In genomic region chr2:204973546-204974071, GRCh38 we compare ENCODE assay signal across 15 cellular contexts.
DNase-seq lines count a peak whose midpoint lies in the region; ATAC-seq and TF ChIP-seq lines count a peak whose summit lies in the region.
"Had no signal": no experiment of that assay in that cellular context is flagged by ENCODE, and none has a peak within 500 bp of the region (broad histone marks: within the 10 kb centered on the region; RNA-seq: fewer than 3 reads in every experiment).

No MANE protein-coding gene starts in this region.

- no peaks in the 10 kb centered on the region for H3K9me3 Mint-ChIP-seq in activated naive CD4-positive, alpha-beta T cell treated with anti-CD3 and anti-CD28 coated beads, Interleukin-2, amount 50 U/mL, for 24 hours
- peaks cover 3% of the 10 kb centered on the region for H3K9me3 Mint-ChIP-seq in mesothelial cell of epicardium
- H3K9me3 Mint-ChIP-seq in type B pancreatic cell: peaks cover 3% of the 10 kb centered on the region

- H3K27ac ChIP-seq in ectodermal cell (ENCODE audit: insufficient read depth, low read depth, low read length, poor library complexity, severe bottlenecking): peak overlapping the region; percentile 79
- H3K27ac ChIP-seq: A549 had no signal

- no peak for ATAC-seq in HG02623 (IDR thresholded peaks at IDR 0.05; ENCODE audit: unreplicated experiment)
- ATAC-seq: A549 had no signal

- H3K27me3 Mint-ChIP-seq in activated naive CD4-positive, alpha-beta T cell treated with anti-CD3 and anti-CD28 coated beads, Interleukin-2, amount 50 U/mL, for 24 hours: no peaks in the 10 kb centered on the region
- H3K27me3 Mint-ChIP-seq in mesothelial cell of epicardium (ENCODE audit: low read depth): no peaks in the 10 kb centered on the region
- H3K27me3 Mint-ChIP-seq in type B pancreatic cell: no peaks in the 10 kb centered on the region

- peak overlapping the region; percentile 30 for H3K27ac Mint-ChIP-seq in activated naive CD4-positive, alpha-beta T cell treated with anti-CD3 and anti-CD28 coated beads, Interleukin-2, amount 50 U/mL, for 24 hours
- peak overlapping the region; percentile 51 for H3K27ac Mint-ChIP-seq in mesothelial cell of epicardium
- no peak overlapping the region for H3K27ac Mint-ChIP-seq in type B pancreatic cell

- H3K4me3 Mint-ChIP-seq in activated naive CD4-positive, alpha-beta T cell treated with anti-CD3 and anti-CD28 coated beads, Interleukin-2, amount 50 U/mL, for 24 hours: no peak overlapping the region
- H3K4me3 Mint-ChIP-seq in mesothelial cell of epicardium (no peak overlapping the region), type B pancreatic cell (peak overlapping the region; percentile 6)

- H3K9me3 ChIP-seq in ectodermal cell (ENCODE audit: control insufficient read depth, low read length): no peaks in the 10 kb centered on the region
- H3K9me3 ChIP-seq: A549, HAP-1 had no signal

- peaks cover 51% of the 10 kb centered on the region for H3K4me1 Mint-ChIP-seq in activated naive CD4-positive, alpha-beta T cell treated with anti-CD3 and anti-CD28 coated beads, Interleukin-2, amount 50 U/mL, for 24 hours
- peaks cover 25% of the 10 kb centered on the region for H3K4me1 Mint-ChIP-seq in mesothelial cell of epicardium
- H3K4me1 Mint-ChIP-seq in type B pancreatic cell (ENCODE audit: unreplicated experiment): peaks cover 33% of the 10 kb centered on the region

- no peak for DNase-seq in activated naive CD4-positive, alpha-beta T cell (lab: John Stamatoyannopoulos, UW)
- no peak for DNase-seq in mesothelial cell of epicardium (ENCODE audit: low spot score in 2 of 2, unreplicated experiment in 2 of 2)
- DNase-seq in type B pancreatic cell (ENCODE audit: extremely low spot score, unreplicated experiment): no peak
- no peak for DNase-seq in NCI-H526 (lab: John Stamatoyannopoulos, UW)
- DNase-seq in NCI-H146 treated with DMSO at 0.1 percent for 48 hours (lab: John Stamatoyannopoulos, UW; ENCODE audit: unreplicated experiment): no peak
- DNase-seq: GF-D8, NCI-H1105 treated with DMSO at 0.1 percent for 48 hours, NCI-H187 treated with DMSO at 0.1 percent for 48 hours, NCI-H446, PC-3 had no signal

- no peaks in the 10 kb centered on the region for H3K36me3 ChIP-seq in ectodermal cell (ENCODE audit: control insufficient read depth, insufficient read depth, low read length)
- H3K36me3 ChIP-seq: HAP-1 had no signal

- TF ChIP-seq CTCF in mesothelial cell of epicardium (IDR thresholded peaks at IDR 0.05; ENCODE audit: unreplicated experiment) (no peak), type B pancreatic cell (conservative IDR thresholded peaks at IDR 0.05) (no peak)

- H3K4me3 ChIP-seq in ectodermal cell (ENCODE audit: insufficient read depth, low read depth, low read length): no peak overlapping the region
- H3K4me3 ChIP-seq: A549, HAP-1 had no signal

- 85 to 93% methylated on average over 3 of the region's 3 CpGs for WGBS in ectodermal cell, 2 experiments

- H3K27me3 ChIP-seq in ectodermal cell (ENCODE audit: control insufficient read depth, insufficient read depth, low read length, poor library complexity, severe bottlenecking): no peaks in the 10 kb centered on the region

- peaks cover 34% of the 10 kb centered on the region for H3K4me1 ChIP-seq in ectodermal cell (ENCODE audit: control insufficient read depth, insufficient read depth, low read length)
- H3K4me1 ChIP-seq: A549, HAP-1 had no signal

- H3K36me3 Mint-ChIP-seq in activated naive CD4-positive, alpha-beta T cell treated with anti-CD3 and anti-CD28 coated beads, Interleukin-2, amount 50 U/mL, for 24 hours: peaks cover 3% of the 10 kb centered on the region
- no peaks in the 10 kb centered on the region for H3K36me3 Mint-ChIP-seq in mesothelial cell of epicardium
- no peaks in the 10 kb centered on the region for H3K36me3 Mint-ChIP-seq in type B pancreatic cell
